ENCODE assay signal across 22 cellular contexts in genomic region chr4:61068745-61069144, GRCh38.
DNase-seq lines count a peak whose midpoint lies in the region; ATAC-seq and TF ChIP-seq lines count a peak whose summit lies in the region.
"Had no signal": no experiment of that assay in that cellular context is flagged by ENCODE, and none has a peak within 500 bp of the region (broad histone marks: within the 10 kb centered on the region; RNA-seq: fewer than 3 reads in every experiment).

No MANE protein-coding gene starts in this region.

- H3K4me3 Mint-ChIP-seq in immature natural killer cell (no peak overlapping the region), endothelial cell (ENCODE audit: unreplicated experiment) (no peak overlapping the region)
- H3K4me3 Mint-ChIP-seq: H9; stimulated activated memory B cell treated with anti-CD40 and anti-IgM and Interleukin-4, amounts not matched to agents 10 μg/mL and 1 μg/mL and 100 μg/mL, for 72 hours; type B pancreatic cell had no signal

- H3K4me1 ChIP-seq in neuronal stem cell (ENCODE audit: control insufficient read depth in 2 of 2, insufficient read depth in 1 of 2, low read depth in 1 of 2, low read length in 2 of 2) = no peaks in the 10 kb centered on the region
- H3K4me1 ChIP-seq: BLaER1, spleen had no signal

- H4K91ac ChIP-seq in neuronal stem cell (ENCODE audit: low read depth, low read length, poor library complexity) = no peak overlapping the region

- H3K4ac ChIP-seq in neuronal stem cell (ENCODE audit: low read length) = no peak overlapping the region

- no peak overlapping the region for H3K4me2 ChIP-seq in neuronal stem cell (ENCODE audit: insufficient read depth, low read length, poor library complexity, severe bottlenecking)
- H3K4me2 ChIP-seq: BLaER1 had no signal

- H3K36me3 Mint-ChIP-seq in immature natural killer cell = peaks cover 0 to 10% (median 3%) of the 10 kb centered on the region in 3 donors
- no peaks in the 10 kb centered on the region for H3K36me3 Mint-ChIP-seq in endothelial cell (ENCODE audit: low read depth, unreplicated experiment)
- H3K36me3 Mint-ChIP-seq: stimulated activated memory B cell treated with anti-CD40 and anti-IgM and Interleukin-4, amounts not matched to agents 10 μg/mL and 1 μg/mL and 100 μg/mL, for 72 hours; type B pancreatic cell had no signal

- H2BK120ac ChIP-seq in neuronal stem cell (ENCODE audit: low read depth, low read length) = no peak overlapping the region

- no peak overlapping the region for H2BK12ac ChIP-seq in neuronal stem cell (ENCODE audit: low read length)

- H2BK15ac ChIP-seq in neuronal stem cell (ENCODE audit: low read length) = no peak overlapping the region

- no peak overlapping the region for H3K4me3 ChIP-seq in cardiac fibroblast (replicated peaks in 1 of 2; ENCODE audit: low read depth in 2 of 2, low read length in 2 of 2)
- H3K4me3 ChIP-seq in neuronal stem cell (ENCODE audit: low read length in 2 of 2) = no peak overlapping the region
- H3K4me3 ChIP-seq: BLaER1, coronary artery, MG63, spleen had no signal

- no CpG with 5 or more reads among the region's 5 CpGs for WGBS in neuronal stem cell (ENCODE audit: extremely low coverage in 2 of 2, insufficient read length in 2 of 2, insufficient replicate concordance in 1 of 2), 2 donors

- no peak overlapping the region for H2AK5ac ChIP-seq in neuronal stem cell (ENCODE audit: low read depth, low read length)

- no peaks in the 10 kb centered on the region for H3K27me3 ChIP-seq in neuronal stem cell (ENCODE audit: control insufficient read depth in 3 of 3, insufficient read depth in 3 of 3, low read depth in 1 of 3, low read length in 3 of 3)
- H3K27me3 ChIP-seq: BLaER1, MG63, spleen had no signal

- DNase-seq in HT1080 (ENCODE audit: low read depth) (peak; percentile 74), NCI-H226 (peak; percentile 82), cardiac fibroblast (ENCODE audit: low read depth in 2 of 2) (peak; percentile 65 to 73), neuronal stem cell (ENCODE audit: low spot score) (no peak), immature natural killer cell (no peak), inferior parietal cortex (ENCODE audit: extremely low spot score) (no peak), endothelial cell (ENCODE audit: low spot score) (no peak)
- DNase-seq: activated CD4-positive, CD25-positive, alpha-beta regulatory T cell; glutamatergic neuron; H9; kidney glomerular epithelial cell; MG63; NCI-H1694; NCI-H82; spleen; T-helper 1 cell had no signal

- no peaks in the 10 kb centered on the region for H3K4me1 Mint-ChIP-seq in immature natural killer cell
- H3K4me1 Mint-ChIP-seq in endothelial cell (ENCODE audit: unreplicated experiment) = peaks cover 14% of the 10 kb centered on the region
- H3K4me1 Mint-ChIP-seq: H9; stimulated activated memory B cell treated with anti-CD40 and anti-IgM and Interleukin-4, amounts not matched to agents 10 μg/mL and 1 μg/mL and 100 μg/mL, for 72 hours had no signal

- no peak overlapping the region for H3K18ac ChIP-seq in neuronal stem cell (ENCODE audit: low read length)

- no peaks in the 10 kb centered on the region for H3K79me1 ChIP-seq in neuronal stem cell (ENCODE audit: low read depth, low read length)

- no peak overlapping the region for H3K27ac ChIP-seq in neuronal stem cell (replicated peaks; ENCODE audit: low read length)
- H3K27ac ChIP-seq: BLaER1, coronary artery, epithelial cell of prostate, spleen had no signal

- H3K27me3 Mint-ChIP-seq in immature natural killer cell (ENCODE audit: low read depth in 3 of 3) (no peaks in the 10 kb centered on the region), endothelial cell (ENCODE audit: unreplicated experiment) (no peaks in the 10 kb centered on the region)
- H3K27me3 Mint-ChIP-seq: stimulated activated memory B cell treated with anti-CD40 and anti-IgM and Interleukin-4, amounts not matched to agents 10 μg/mL and 1 μg/mL and 100 μg/mL, for 72 hours had no signal

- peaks cover 17 to 59% (median 20%) of the 10 kb centered on the region in 6 donors for H3K9me3 Mint-ChIP-seq in immature natural killer cell
- H3K9me3 Mint-ChIP-seq in endothelial cell (ENCODE audit: unreplicated experiment) = no peaks in the 10 kb centered on the region
- H3K9me3 Mint-ChIP-seq: H9 had no signal

- no peaks in the 10 kb centered on the region for H3K36me3 ChIP-seq in neuronal stem cell (replicated peaks in 1 of 2; ENCODE audit: control insufficient read depth in 2 of 2, insufficient read depth in 2 of 2, low read length in 2 of 2)
- H3K36me3 ChIP-seq: BLaER1, MG63, spleen had no signal

- no peak overlapping the region for H3K14ac ChIP-seq in neuronal stem cell (ENCODE audit: low read length)

- no peak overlapping the region for H3K23ac ChIP-seq in neuronal stem cell (ENCODE audit: low read depth, low read length, poor library complexity)

- no peak for ATAC-seq in HG03135 (IDR thresholded peaks at IDR 0.05; ENCODE audit: unreplicated experiment)
- ATAC-seq: stimulated activated memory B cell treated with anti-CD40 and anti-IgM and Interleukin-4, amounts not matched to agents 10 μg/mL and 1 μg/mL and 100 μg/mL, for 72 hours had no signal

- H2AFZ ChIP-seq in neuronal stem cell (ENCODE audit: low read length) = peak overlapping the region; percentile 64

- H3K9ac ChIP-seq in neuronal stem cell (ENCODE audit: low read depth, low read length, poor library complexity) = no peak overlapping the region
- H3K9ac ChIP-seq: BLaER1 had no signal

- no peak overlapping the region for H4K8ac ChIP-seq in neuronal stem cell (ENCODE audit: low read depth, low read length)

- TF ChIP-seq CTCF in cardiac fibroblast (IDR thresholded peaks at IDR 0.05; ENCODE audit: low read depth, low read length) (no peak), endothelial cell (IDR thresholded peaks at IDR 0.05; ENCODE audit: unreplicated experiment) (no peak)

- H3K27ac Mint-ChIP-seq in immature natural killer cell = no peak overlapping the region
- H3K27ac Mint-ChIP-seq in endothelial cell (ENCODE audit: unreplicated experiment) = no peak overlapping the region
- H3K27ac Mint-ChIP-seq: H9; stimulated activated memory B cell treated with anti-CD40 and anti-IgM and Interleukin-4, amounts not matched to agents 10 μg/mL and 1 μg/mL and 100 μg/mL, for 72 hours; type B pancreatic cell had no signal

- H3K9me3 ChIP-seq in neuronal stem cell (replicated peaks in 1 of 2; ENCODE audit: control insufficient read depth in 2 of 2, insufficient read depth in 1 of 2, low read depth in 1 of 2, low read length in 2 of 2) = peaks cover 0 to 2% of the 10 kb centered on the region in 2 donors
- H3K9me3 ChIP-seq: BLaER1, MG63 had no signal

- H2BK5ac ChIP-seq in neuronal stem cell (ENCODE audit: low read length) = no peak overlapping the region

Comparison
In these comparisons a context has a peak if more than half of its experiments do, and no peak if none do; other contexts are left out.
1. DNase-seq: peak in HT1080 (single experiment), NCI-H226 (single experiment) and cardiac fibroblast (2 of 2); none in neuronal stem cell (single experiment), immature natural killer cell (0 of 3), inferior parietal cortex (single experiment) and endothelial cell (single experiment).